In genomic region chr6:161393839-161394364, GRCh38 we compare ENCODE assay signal across 8 cellular contexts.
DNase-seq lines count a peak whose midpoint lies in the region; ATAC-seq, FAIRE-seq and TF ChIP-seq lines count a peak whose summit lies in the region.

No MANE protein-coding gene starts in this region.

- H3K4me3 ChIP-seq in AG04449 (ENCODE audit: low read depth, low read length) (peak overlapping the region; percentile 23), brain microvascular endothelial cell (ENCODE audit: low read depth, low read length) (peak overlapping the region; percentile 0)

- H3K27ac ChIP-seq in brain microvascular endothelial cell: no peak overlapping the region

- CTCF ChIA-PET in AG04449 (lab: Yijun Ruan, JAX): interaction anchor here (1.0 to 4.0 kb wide), 13 partner anchors 9 to 303 kb away, joined by 3 to 39 read pairs (median 6); no protein-coding TSS in a partner anchor

- H3K27me3 ChIP-seq in brain microvascular endothelial cell (replicated peaks): no peaks in the 10 kb centered on the region

- H3K36me3 ChIP-seq in brain microvascular endothelial cell (replicated peaks): no peaks in the 10 kb centered on the region

- ATAC-seq in GM18502 (IDR thresholded peaks at IDR 0.05; ENCODE audit: poor library complexity, unreplicated experiment) (peak; percentile 100), HG02870 (IDR thresholded peaks at IDR 0.05; ENCODE audit: unreplicated experiment) (peak; percentile 100)

- DNase-seq in AG04449 (ENCODE audit: low read depth, low spot score) (no peak), NCI-H128 (lab: John Stamatoyannopoulos, UW; ENCODE audit: unreplicated experiment) (peak; percentile 49), SKM-1 (lab: John Stamatoyannopoulos, UW; ENCODE audit: unreplicated experiment) (peak; percentile 92), brain microvascular endothelial cell (peak; percentile 87)
- DNase-seq in stimulated activated CD4-positive, alpha-beta T cell treated with anti-CD3 and anti-CD28 coated beads, Interleukin-1b, Interleukin-23, amount 100 ng/mL, for 24 hours (ENCODE audit: low read depth in 4 of 4, low spot score in 1 of 4): peak; percentile 10 to 30 (median 28)

- peak; percentile 92 for FAIRE-seq in islet of Langerhans (lab: Jason Lieb, UNC)

- in situ Hi-C loops in brain microvascular endothelial cell (cut with HindIII; ENCODE audit: low pct_ligation_motif_present, low sequenced_read_pairs): no loop called here

- POLR2A ChIA-PET in AG04449 (lab: Yijun Ruan, JAX): interaction anchor here (1.0 kb wide), 1 partner anchor 13 kb away, joined by 3 read pairs; no protein-coding TSS in a partner anchor

- peak; percentile 55 for TF ChIP-seq CTCF in AG04449 (IDR thresholded peaks at IDR 0.05; ENCODE audit: insufficient read depth, low read length, missing control alignments)
- peak; percentile 65 for TF ChIP-seq CTCF in brain microvascular endothelial cell (IDR thresholded peaks at IDR 0.05; ENCODE audit: low read depth, low read length, missing control alignments)
